1 cellular context compared by ENCODE assay signal in the genomic region with DNA sequence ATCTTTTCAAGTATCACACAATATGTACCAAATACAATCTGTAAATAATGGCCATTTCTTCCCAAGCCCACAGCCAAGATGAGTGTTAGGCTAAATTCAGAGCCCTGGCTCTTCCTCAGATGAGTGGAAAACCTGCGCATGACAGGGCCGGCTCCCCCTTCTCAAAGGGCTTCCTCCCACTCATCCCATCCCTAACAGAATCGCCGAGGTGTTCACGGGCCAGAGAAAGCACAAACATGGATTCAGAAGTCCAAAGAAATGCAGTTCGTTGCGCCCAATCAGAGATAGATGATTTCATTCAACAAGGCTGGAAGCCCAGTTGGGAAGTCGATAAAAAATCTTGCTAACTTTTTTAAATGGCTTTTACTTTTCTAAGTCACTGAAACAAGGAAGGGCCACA.
TF ChIP-seq lines count a peak whose summit lies in the region.

No MANE protein-coding gene starts in this region.

TF ChIP-seq in HCT116, 20 proteins besides CTCF, POLR2A, EP300 and RAD21:
- TF ChIP-seq, protein P1, sequence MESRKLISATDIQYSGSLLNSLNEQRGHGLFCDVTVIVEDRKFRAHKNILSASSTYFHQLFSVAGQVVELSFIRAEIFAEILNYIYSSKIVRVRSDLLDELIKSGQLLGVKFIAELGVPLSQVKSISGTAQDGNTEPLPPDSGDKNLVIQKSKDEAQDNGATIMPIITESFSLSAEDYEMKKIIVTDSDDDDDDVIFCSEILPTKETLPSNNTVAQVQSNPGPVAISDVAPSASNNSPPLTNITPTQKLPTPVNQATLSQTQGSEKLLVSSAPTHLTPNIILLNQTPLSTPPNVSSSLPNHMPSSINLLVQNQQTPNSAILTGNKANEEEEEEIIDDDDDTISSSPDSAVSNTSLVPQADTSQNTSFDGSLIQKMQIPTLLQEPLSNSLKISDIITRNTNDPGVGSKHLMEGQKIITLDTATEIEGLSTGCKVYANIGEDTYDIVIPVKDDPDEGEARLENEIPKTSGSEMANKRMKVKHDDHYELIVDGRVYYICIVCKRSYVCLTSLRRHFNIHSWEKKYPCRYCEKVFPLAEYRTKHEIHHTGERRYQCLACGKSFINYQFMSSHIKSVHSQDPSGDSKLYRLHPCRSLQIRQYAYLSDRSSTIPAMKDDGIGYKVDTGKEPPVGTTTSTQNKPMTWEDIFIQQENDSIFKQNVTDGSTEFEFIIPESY (IDR thresholded peaks at IDR 0.05; ENCODE audit: extremely low read depth, insufficient replicate concordance, low read length), result no peak
- TF ChIP-seq CEBPB (IDR thresholded peaks at IDR 0.05; ENCODE audit: low read depth), result no peak
- no peak for TF ChIP-seq ZFX (IDR thresholded peaks at IDR 0.05)
- TF ChIP-seq FOSL1 (IDR thresholded peaks at IDR 0.05; ENCODE audit: low read depth), result no peak
- TF ChIP-seq JUND (IDR thresholded peaks at IDR 0.05), result no peak
- TF ChIP-seq SIN3A (IDR thresholded peaks at IDR 0.05; ENCODE audit: low read depth), result no peak
- no peak for TF ChIP-seq ZNF274 (IDR thresholded peaks at IDR 0.05; ENCODE audit: low read depth, low read length)
- TF ChIP-seq ELF1 (IDR thresholded peaks at IDR 0.05; ENCODE audit: borderline replicate concordance, low read depth), result no peak
- no peak for TF ChIP-seq YY1 (IDR thresholded peaks at IDR 0.05; ENCODE audit: extremely low read depth, insufficient replicate concordance, low read depth, low read length)
- TF ChIP-seq, protein P2, sequence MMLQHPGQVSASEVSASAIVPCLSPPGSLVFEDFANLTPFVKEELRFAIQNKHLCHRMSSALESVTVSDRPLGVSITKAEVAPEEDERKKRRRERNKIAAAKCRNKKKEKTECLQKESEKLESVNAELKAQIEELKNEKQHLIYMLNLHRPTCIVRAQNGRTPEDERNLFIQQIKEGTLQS (IDR thresholded peaks at IDR 0.05), result no peak
- no peak for TF ChIP-seq TCF7L2 (IDR thresholded peaks at IDR 0.05; ENCODE audit: borderline replicate concordance, extremely low read depth, insufficient read depth, insufficient read length)
- no peak for TF ChIP-seq CBX3 (IDR thresholded peaks at IDR 0.05; ENCODE audit: low read depth)
- TF ChIP-seq, protein P3, sequence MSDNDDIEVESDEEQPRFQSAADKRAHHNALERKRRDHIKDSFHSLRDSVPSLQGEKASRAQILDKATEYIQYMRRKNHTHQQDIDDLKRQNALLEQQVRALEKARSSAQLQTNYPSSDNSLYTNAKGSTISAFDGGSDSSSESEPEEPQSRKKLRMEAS (IDR thresholded peaks at IDR 0.05), result no peak
- TF ChIP-seq, protein P4, sequence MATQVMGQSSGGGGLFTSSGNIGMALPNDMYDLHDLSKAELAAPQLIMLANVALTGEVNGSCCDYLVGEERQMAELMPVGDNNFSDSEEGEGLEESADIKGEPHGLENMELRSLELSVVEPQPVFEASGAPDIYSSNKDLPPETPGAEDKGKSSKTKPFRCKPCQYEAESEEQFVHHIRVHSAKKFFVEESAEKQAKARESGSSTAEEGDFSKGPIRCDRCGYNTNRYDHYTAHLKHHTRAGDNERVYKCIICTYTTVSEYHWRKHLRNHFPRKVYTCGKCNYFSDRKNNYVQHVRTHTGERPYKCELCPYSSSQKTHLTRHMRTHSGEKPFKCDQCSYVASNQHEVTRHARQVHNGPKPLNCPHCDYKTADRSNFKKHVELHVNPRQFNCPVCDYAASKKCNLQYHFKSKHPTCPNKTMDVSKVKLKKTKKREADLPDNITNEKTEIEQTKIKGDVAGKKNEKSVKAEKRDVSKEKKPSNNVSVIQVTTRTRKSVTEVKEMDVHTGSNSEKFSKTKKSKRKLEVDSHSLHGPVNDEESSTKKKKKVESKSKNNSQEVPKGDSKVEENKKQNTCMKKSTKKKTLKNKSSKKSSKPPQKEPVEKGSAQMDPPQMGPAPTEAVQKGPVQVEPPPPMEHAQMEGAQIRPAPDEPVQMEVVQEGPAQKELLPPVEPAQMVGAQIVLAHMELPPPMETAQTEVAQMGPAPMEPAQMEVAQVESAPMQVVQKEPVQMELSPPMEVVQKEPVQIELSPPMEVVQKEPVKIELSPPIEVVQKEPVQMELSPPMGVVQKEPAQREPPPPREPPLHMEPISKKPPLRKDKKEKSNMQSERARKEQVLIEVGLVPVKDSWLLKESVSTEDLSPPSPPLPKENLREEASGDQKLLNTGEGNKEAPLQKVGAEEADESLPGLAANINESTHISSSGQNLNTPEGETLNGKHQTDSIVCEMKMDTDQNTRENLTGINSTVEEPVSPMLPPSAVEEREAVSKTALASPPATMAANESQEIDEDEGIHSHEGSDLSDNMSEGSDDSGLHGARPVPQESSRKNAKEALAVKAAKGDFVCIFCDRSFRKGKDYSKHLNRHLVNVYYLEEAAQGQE (IDR thresholded peaks at IDR 0.05; ENCODE audit: low read depth), result no peak
- no peak for TF ChIP-seq EGR1 (IDR thresholded peaks at IDR 0.05; ENCODE audit: low read depth)
- TF ChIP-seq POLR2AphosphoS5 (IDR thresholded peaks at IDR 0.05; ENCODE audit: low read depth, low read length), result no peak
- TF ChIP-seq SRF (IDR thresholded peaks at IDR 0.05; ENCODE audit: low read depth), result no peak
- TF ChIP-seq SP1 (IDR thresholded peaks at IDR 0.05; ENCODE audit: low read depth), result no peak
- TF ChIP-seq EZH2phosphoT487 (IDR thresholded peaks at IDR 0.05; ENCODE audit: borderline replicate concordance), result no peak
TF ChIP-seq in HCT116: peak in this region for 0.
